In the genomic region with DNA sequence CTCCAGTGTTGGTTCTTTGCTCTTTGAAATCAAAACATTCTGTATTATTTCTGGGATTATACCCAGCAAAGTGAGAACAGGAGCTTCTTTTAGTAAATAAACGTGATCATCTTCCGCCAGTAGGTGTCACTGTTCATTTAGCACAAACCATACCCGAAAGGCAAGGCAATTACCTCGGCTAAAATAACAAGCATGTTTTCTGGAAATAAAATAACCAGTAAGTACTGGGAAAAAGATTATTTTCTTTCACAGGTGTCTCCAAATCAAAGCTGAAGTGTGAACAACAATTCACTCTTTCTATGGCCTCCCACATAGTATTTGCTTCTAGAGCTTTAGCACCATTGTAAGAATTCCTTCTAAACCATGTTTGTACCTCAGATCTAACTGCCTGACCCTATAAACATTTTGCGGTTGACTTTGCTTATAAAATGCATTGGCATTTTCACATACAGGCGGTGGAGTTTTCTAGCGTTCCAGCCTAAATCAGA, we compare ENCODE assay signal across 8 cellular contexts.
DNase-seq lines count a peak whose midpoint lies in the region; ATAC-seq and FAIRE-seq lines count a peak whose summit lies in the region.

No MANE protein-coding gene starts in this region.

- DNase-seq in NCI-H345 (lab: John Stamatoyannopoulos, UW) (peak; percentile 51), NCI-H345 treated with DMSO at 0.1 percent for 48 hours (lab: John Stamatoyannopoulos, UW; ENCODE audit: unreplicated experiment) (no peak), Kasumi-1 (lab: John Stamatoyannopoulos, UW) (peak; percentile 73 to 76), RPMI8226 (peak; percentile 50), lung microvascular endothelial cell (ENCODE audit: low read depth in 2 of 2) (peak; percentile 73 to 84), urothelium cell line (ENCODE audit: low spot score) (peak; percentile 50)
- peak; percentile 15 for DNase-seq in effector CD4-positive, alpha-beta T cell

- ATAC-seq in GM19397 (IDR thresholded peaks at IDR 0.05; ENCODE audit: unreplicated experiment): peak; percentile 70

- FAIRE-seq in urothelium cell line (lab: Jason Lieb, UNC): peak; percentile 52
